ENCODE assay signal across 19 cellular contexts in genomic region chr2:173860566-173860965, GRCh38.
DNase-seq lines count a peak whose midpoint lies in the region; ATAC-seq, FAIRE-seq and TF ChIP-seq lines count a peak whose summit lies in the region.
"Had no signal": no experiment of that assay in that cellular context is flagged by ENCODE, and none has a peak within 500 bp of the region (broad histone marks: within the 10 kb centered on the region; RNA-seq: fewer than 3 reads in every experiment).

No MANE protein-coding gene starts in this region.

- intact Hi-C loops in dendritic cell treated with granulocyte-macrophage colony-stimulating factor and Interleukin-4, amounts not matched to agents 40 ng/mL and 50 ng/mL, for 4 days (cut with micrococcal nuclease): no loop called here

- no peaks in the 10 kb centered on the region for H3K36me3 Mint-ChIP-seq in dendritic cell treated with granulocyte-macrophage colony-stimulating factor and Interleukin-4, amounts not matched to agents 40 ng/mL and 50 ng/mL, for 4 days (ENCODE audit: low read depth)
- H3K36me3 Mint-ChIP-seq: IgD-negative memory B cell had no signal

- DNase-seq in CMK (ENCODE audit: low read depth): peak; percentile 11
- no peak for DNase-seq in GM12891 (ENCODE audit: insufficient read length, low spot score)
- peak; percentile 69 for DNase-seq in MV-4-11 (lab: John Stamatoyannopoulos, UW)
- no peak for DNase-seq in NCI-H2196 treated with DMSO at 0.1 percent for 48 hours (lab: John Stamatoyannopoulos, UW; ENCODE audit: unreplicated experiment)
- no peak for DNase-seq in NCI-H510A treated with DMSO at 0.1 percent for 48 hours (lab: John Stamatoyannopoulos, UW)
- no peak for DNase-seq in stimulated activated naive CD8-positive, alpha-beta T cell treated with anti-CD3 and anti-CD28 coated beads, Interleukin-15, Interleukin-2, amounts not matched to agents 100 U/mL and 50 U/mL, for 24 hours
- DNase-seq: DMS153, HCEC 1CT, Karpas-422, NCI-H2029, NCI-H446 treated with DMSO at 0.1 percent for 48 hours, NCI-H526 treated with DMSO at 0.1 percent for 48 hours, Peyer's patch, SHP77 treated with DMSO at 0.1 percent for 48 hours had no signal

- TF ChIP-seq POLR2A in GM12891 (IDR thresholded peaks at IDR 0.05; ENCODE audit: low read depth, low read length): no peak

- no peak overlapping the region for H3K4me3 Mint-ChIP-seq in dendritic cell treated with granulocyte-macrophage colony-stimulating factor and Interleukin-4, amounts not matched to agents 40 ng/mL and 50 ng/mL, for 4 days
- H3K4me3 Mint-ChIP-seq: B cell, IgD-negative memory B cell had no signal

- peak; percentile 50 for FAIRE-seq in GM12891 (lab: Jason Lieb, UNC)
- FAIRE-seq: H1 had no signal

- H3K27me3 Mint-ChIP-seq in dendritic cell treated with granulocyte-macrophage colony-stimulating factor and Interleukin-4, amounts not matched to agents 40 ng/mL and 50 ng/mL, for 4 days: peaks cover 8% of the 10 kb centered on the region
- H3K27me3 Mint-ChIP-seq: IgD-negative memory B cell had no signal

- H3K4me1 Mint-ChIP-seq in dendritic cell treated with granulocyte-macrophage colony-stimulating factor and Interleukin-4, amounts not matched to agents 40 ng/mL and 50 ng/mL, for 4 days (ENCODE audit: low read depth): peaks cover 25% of the 10 kb centered on the region

- H3K27ac Mint-ChIP-seq in dendritic cell treated with granulocyte-macrophage colony-stimulating factor and Interleukin-4, amounts not matched to agents 40 ng/mL and 50 ng/mL, for 4 days: peak overlapping the region; percentile 14
- H3K27ac Mint-ChIP-seq: B cell, IgD-negative memory B cell had no signal

- ATAC-seq in GM21367 (IDR thresholded peaks at IDR 0.05; ENCODE audit: unreplicated experiment): no peak
- ATAC-seq in stimulated activated naive CD8-positive, alpha-beta T cell treated with anti-CD3 and anti-CD28 coated beads, Interleukin-15, Interleukin-2, amounts not matched to agents 100 U/mL and 50 U/mL, for 24 hours: no peak

- H3K9me3 Mint-ChIP-seq in dendritic cell treated with granulocyte-macrophage colony-stimulating factor and Interleukin-4, amounts not matched to agents 40 ng/mL and 50 ng/mL, for 4 days: no peaks in the 10 kb centered on the region
- H3K9me3 Mint-ChIP-seq: IgD-negative memory B cell had no signal

TF ChIP-seq in GM12891, 5 proteins besides CTCF, POLR2A, EP300 and RAD21:
- TF ChIP-seq PAX5 (IDR thresholded peaks at IDR 0.05; ENCODE audit: insufficient read depth, low read length, severe bottlenecking): no peak
- no peak for TF ChIP-seq TAF1 (IDR thresholded peaks at IDR 0.05; ENCODE audit: low read depth, low read length)
- TF ChIP-seq SPI1 (IDR thresholded peaks at IDR 0.05; ENCODE audit: low read depth, low read length): no peak
- no peak for TF ChIP-seq POU2F2 (IDR thresholded peaks at IDR 0.05; ENCODE audit: low read depth, low read length)
- TF ChIP-seq POLR2AphosphoS5 (IDR thresholded peaks at IDR 0.05; ENCODE audit: low read depth, low read length): no peak
TF ChIP-seq in GM12891: peak in this region for 0.

Comparison
In these comparisons a context has a peak if more than half of its experiments do, and no peak if none do; other contexts are left out.
1. DNase-seq: peak in CMK (single experiment) and MV-4-11 (single experiment); none in GM12891 (single experiment), NCI-H2196 treated with DMSO at 0.1 percent for 48 hours (single experiment), NCI-H510A treated with DMSO at 0.1 percent for 48 hours (single experiment) and stimulated activated naive CD8-positive, alpha-beta T cell treated with anti-CD3 and anti-CD28 coated beads, Interleukin-15, Interleukin-2, amounts not matched to agents 100 U/mL and 50 U/mL, for 24 hours (single experiment).